ENCODE assay signal across 26 cellular contexts in genomic region chr12:126727218-126727601, GRCh38.
"Had no signal": no experiment of that assay in that cellular context is flagged by ENCODE, and none has a peak within 500 bp of the region (broad histone marks: within the 10 kb centered on the region; RNA-seq: fewer than 3 reads in every experiment).

No MANE protein-coding gene starts in this region.

- H3K36me3 ChIP-seq: right lobe of liver, stomach, transverse colon, uterus had no signal

- H3K27me3 ChIP-seq: uterus had no signal

- ATAC-seq: activated CD4-positive, alpha-beta T cell treated with anti-CD3 and anti-CD28 coated beads for 36 hours; activated T-cell treated with anti-CD3 and anti-CD28 coated beads, Interleukin-2, amount 50 U/mL, for 4 hours; left cardiac atrium; stimulated activated memory B cell treated with anti-CD40 and anti-IgM and Interleukin-4, amounts not matched to agents 10 μg/mL and 1 μg/mL and 100 μg/mL, for 72 hours had no signal

- H3K9me3 Mint-ChIP-seq: activated B cell treated with CpG ODN at 0.5 μM for 24 hours; activated T-helper 2 cell treated with anti-CD3 and anti-CD28 coated beads, Interferon-gamma antibody, Interleukin-2, Interleukin-4, amounts not matched to agents 10 μg/mL and 5 μg/mL and 100 μg/mL, durations not matched to agents 14 hours and 24 hours and 36 hours had no signal

- H3K9me3 ChIP-seq: right lobe of liver, transverse colon, uterus had no signal

- H3K4me1 ChIP-seq: right lobe of liver, transverse colon, uterus had no signal

- H3K4me3 ChIP-seq: coronary artery, right lobe of liver, skin epidermis, stomach, transverse colon, uterus had no signal

- H3K27ac ChIP-seq: coronary artery, right lobe of liver, skin epidermis, stomach, transverse colon, uterus had no signal

- H3K27ac Mint-ChIP-seq: activated B cell treated with CpG ODN at 0.5 μM for 24 hours; activated CD4-positive, alpha-beta T cell treated with anti-CD3 and anti-CD28 coated beads for 36 hours; activated T-helper 2 cell treated with anti-CD3 and anti-CD28 coated beads, Interferon-gamma antibody, Interleukin-2, Interleukin-4, amounts not matched to agents 10 μg/mL and 5 μg/mL and 100 μg/mL, durations not matched to agents 14 hours and 24 hours and 36 hours; memory B cell; nephron; stimulated activated memory B cell treated with anti-CD40 and anti-IgM and Interleukin-4, amounts not matched to agents 10 μg/mL and 1 μg/mL and 100 μg/mL, for 72 hours; T-helper 1 cell treated with Interleukin-12 subunit alpha and Interleukin-12 subunit beta and Interleukin-4 antibody, amounts not matched to agents 30 μg/mL and 1 μg/mL, for 36 hours had no signal

- H3K4me1 Mint-ChIP-seq: activated B cell treated with CpG ODN at 0.5 μM for 24 hours; activated CD4-positive, alpha-beta T cell treated with anti-CD3 and anti-CD28 coated beads for 36 hours; memory B cell; nephron; stimulated activated memory B cell treated with anti-CD40 and anti-IgM and Interleukin-4, amounts not matched to agents 10 μg/mL and 1 μg/mL and 100 μg/mL, for 72 hours had no signal

- H3K4me3 Mint-ChIP-seq: activated B cell treated with CpG ODN at 0.5 μM for 24 hours; activated CD4-positive, alpha-beta T cell treated with anti-CD3 and anti-CD28 coated beads for 36 hours; activated T-cell treated with anti-CD3 and anti-CD28 coated beads, Interleukin-2, amount 50 U/mL, for 4 hours; memory B cell; nephron; stimulated activated memory B cell treated with anti-CD40 and anti-IgM and Interleukin-4, amounts not matched to agents 10 μg/mL and 1 μg/mL and 100 μg/mL, for 72 hours; T-helper 1 cell treated with Interleukin-12 subunit alpha and Interleukin-12 subunit beta and Interleukin-4 antibody, amounts not matched to agents 30 μg/mL and 1 μg/mL, for 36 hours had no signal

- H3K36me3 Mint-ChIP-seq: stimulated activated memory B cell treated with anti-CD40 and anti-IgM and Interleukin-4, amounts not matched to agents 10 μg/mL and 1 μg/mL and 100 μg/mL, for 72 hours had no signal

- DNase-seq: activated B cell treated with CpG ODN at 0.5 μM for 24 hours; activated CD4-positive, alpha-beta T cell treated with anti-CD3 and anti-CD28 coated beads for 36 hours; activated CD4-positive, alpha-beta T cell treated with anti-CD3 and anti-CD28 coated beads, Interleukin-2, amount 50 U/mL, for 4 hours; activated CD8-positive, alpha-beta memory T cell treated with anti-CD3 and anti-CD28 coated beads for 24 hours; activated CD8-positive, alpha-beta memory T cell treated with anti-CD3 and anti-CD28 coated beads, Interleukin-2, amount 50 U/mL, for 4 hours; activated naive CD4-positive, alpha-beta T cell; activated T-cell treated with anti-CD3 and anti-CD28 coated beads, Interleukin-2, amount 50 U/mL, for 4 hours; amygdala; cerebellar nuclear complex; erythroblast; foreskin fibroblast; left cardiac atrium; occipital lobe; right lobe of liver; stimulated activated CD4-positive, alpha-beta T cell treated with anti-CD3 and anti-CD28 coated beads, Interleukin-2, amount 100 ng/mL, for 24 hours; stomach; T1000; transverse colon; uterus had no signal
